Comparison of ENCODE assay signal across 27 cellular contexts in the genomic region with DNA sequence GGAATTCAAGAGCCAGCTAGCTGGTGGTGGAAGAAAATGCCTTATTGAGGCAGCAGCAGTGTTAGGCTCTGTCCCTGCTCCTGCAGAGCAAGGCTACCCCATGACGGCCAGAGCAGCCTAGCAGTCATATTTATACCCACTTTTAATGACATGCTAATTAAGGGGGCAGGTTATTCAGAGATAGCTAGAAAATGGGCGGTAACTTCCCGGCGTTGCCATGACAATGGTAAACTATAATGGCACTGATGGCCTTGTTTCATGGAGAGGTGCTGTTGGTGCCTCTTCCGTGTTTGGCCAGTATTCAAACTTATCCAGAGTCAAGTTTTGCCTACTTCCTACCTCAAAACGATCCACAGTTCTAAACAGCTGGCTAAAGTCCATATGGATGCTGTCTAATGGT. TPM values are rescaled to one million over a fixed set of nuclear protein-coding genes. Genes with fewer than 3 reads are reported as not detected.
"Had no signal": no experiment of that assay in that cellular context is flagged by ENCODE, and none has a peak within 500 bp of the region (broad histone marks: within the 10 kb centered on the region; RNA-seq: fewer than 3 reads in every experiment).

No MANE protein-coding gene starts in this region.

- H3K9me3 ChIP-seq: colonic mucosa, esophagus squamous epithelium, gastrocnemius medialis, heart right ventricle, left lung, lower lobe of right lung, mucosa of descending colon had no signal

- H3K4me3 ChIP-seq: colonic mucosa, esophagus squamous epithelium, gastrocnemius medialis, heart right ventricle, left lung, lower lobe of right lung, mucosa of descending colon had no signal

- DNase-seq: colonic mucosa; cortex of kidney; effector CD8-positive, alpha-beta T cell; effector memory CD8-positive, alpha-beta T cell; endodermal cell; erythroblast; esophagus squamous epithelium; foreskin fibroblast; foreskin melanocyte; gastrocnemius medialis; glutamatergic neuron; head of caudate nucleus; heart right ventricle; hippocampal formation; left cardiac atrium; left lung; left ventricle myocardium superior; lower lobe of right lung; mesenchymal stem cell; mucosa of descending colon; naive B cell had no signal

- H3K4me1 ChIP-seq: colonic mucosa, gastrocnemius medialis, left lung had no signal

- H3K27me3 ChIP-seq: colonic mucosa had no signal

- H3K27ac ChIP-seq: colonic mucosa, epithelial cell of prostate, gastrocnemius medialis, heart right ventricle, left lung, lower lobe of right lung had no signal

- FAIRE-seq: endometrium, islet of Langerhans, keratinocyte had no signal

- H3K36me3 ChIP-seq: colonic mucosa, esophagus squamous epithelium, gastrocnemius medialis, heart right ventricle, left lung, lower lobe of right lung had no signal

RNA-seq across cellular contexts. Expression of a gene that starts 3.8 kb away (rescaled TPM):
- total RNA-seq: endodermal cell, mesothelial cell of epicardium, myocyte had no signal
